ENCODE assay signal across 21 cellular contexts in the genomic region with DNA sequence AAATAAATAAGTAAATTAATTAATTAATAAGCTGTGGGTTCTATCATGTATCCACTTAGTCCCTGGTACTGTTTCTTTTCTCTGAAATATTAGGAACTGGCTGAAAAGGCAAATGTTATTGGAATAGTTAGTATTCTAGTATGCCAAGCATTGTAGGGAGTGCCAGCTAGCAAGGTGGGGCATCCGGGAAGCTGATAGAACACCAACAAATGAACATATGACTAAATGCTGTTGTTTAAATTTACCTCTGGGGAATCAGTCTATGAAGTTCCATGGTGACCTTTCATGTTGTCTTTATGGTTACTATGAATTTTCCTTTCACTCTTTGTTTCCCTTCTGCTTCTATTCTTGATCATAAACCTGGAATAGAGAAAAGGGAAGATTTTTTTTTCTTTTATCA. TPM values are rescaled to one million over a fixed set of nuclear protein-coding genes. Genes with fewer than 3 reads are reported as not detected.
DNase-seq lines count a peak whose midpoint lies in the region; ATAC-seq, FAIRE-seq and TF ChIP-seq lines count a peak whose summit lies in the region.
"Had no signal": no experiment of that assay in that cellular context is flagged by ENCODE, and none has a peak within 500 bp of the region (broad histone marks: within the 10 kb centered on the region; RNA-seq: fewer than 3 reads in every experiment).

No MANE protein-coding gene starts in this region.

- H3K4me1 Mint-ChIP-seq in Calu3 (ENCODE audit: low read depth, unreplicated experiment) (peaks cover 12% of the 10 kb centered on the region), MCF 10A (ENCODE audit: insufficient read depth, unreplicated experiment) (peaks cover 12% of the 10 kb centered on the region)
- H3K4me1 Mint-ChIP-seq: activated CD8-positive, alpha-beta memory T cell treated with anti-CD3 and anti-CD28 coated beads, Interleukin-2, amount 10 ng/mL, durations not matched to agents 7 days and 5 days; activated T-helper 17 cell treated with anti-CD3 and anti-CD28 coated beads, Interleukin-2, amount 50 U/mL, for 72 hours had no signal

- in situ Hi-C loops in KBM-7 (cut with MboI; ENCODE audit: low pct_unique_long_range_greater_than_20kb, low sequenced_read_pairs), result no loop called here

- no peaks in the 10 kb centered on the region for H3K9me3 Mint-ChIP-seq in Calu3 (ENCODE audit: low read depth, unreplicated experiment)
- H3K9me3 Mint-ChIP-seq in MCF 10A (ENCODE audit: unreplicated experiment), result peaks cover 8% of the 10 kb centered on the region
- H3K9me3 Mint-ChIP-seq: activated T-helper 17 cell treated with anti-CD3 and anti-CD28 coated beads, Interleukin-2, amount 50 U/mL, for 72 hours; CD8-positive, alpha-beta T cell; neural progenitor cell had no signal

- BruUV-seq in Calu3 (replicated peaks; lab: Mats Ljungman, UMichigan) (no TSS peak), MCF 10A (replicated peaks; lab: Mats Ljungman, UMichigan) (no TSS peak)

- FAIRE-seq in frontal cortex (lab: Jason Lieb, UNC), result no peak
- FAIRE-seq: K562 had no signal

- POLR2A ChIA-PET in MCF 10A (lab: Yijun Ruan, JAX), result interaction anchor here (0.7 to 2.0 kb wide), 12 partner anchors 10 to 157 kb away, joined by 3 to 9 read pairs (median 4); a partner anchor contains a TSS

- CTCF ChIA-PET in Calu3 (lab: Charles Lee), result no interaction called here
- CTCF ChIA-PET in MCF 10A (lab: Yijun Ruan, JAX), result no interaction called here

- H3K27ac Mint-ChIP-seq in Calu3 (ENCODE audit: unreplicated experiment) (peak overlapping the region; percentile 27), MCF 10A (ENCODE audit: low read depth, unreplicated experiment) (peak overlapping the region; percentile 82)
- H3K27ac Mint-ChIP-seq: activated CD8-positive, alpha-beta memory T cell treated with anti-CD3 and anti-CD28 coated beads, Interleukin-2, amount 10 ng/mL, durations not matched to agents 7 days and 5 days; activated T-helper 17 cell treated with anti-CD3 and anti-CD28 coated beads, Interleukin-2, amount 50 U/mL, for 72 hours; CD8-positive, alpha-beta T cell; neural progenitor cell had no signal

- H3K4me3 Mint-ChIP-seq in Calu3 (ENCODE audit: low read depth, unreplicated experiment), result no peak overlapping the region
- H3K4me3 Mint-ChIP-seq in MCF 10A (ENCODE audit: unreplicated experiment), result peak overlapping the region; percentile 35
- H3K4me3 Mint-ChIP-seq: activated CD8-positive, alpha-beta memory T cell treated with anti-CD3 and anti-CD28 coated beads, Interleukin-2, amount 10 ng/mL, durations not matched to agents 7 days and 5 days; activated T-helper 17 cell treated with anti-CD3 and anti-CD28 coated beads, Interleukin-2, amount 50 U/mL, for 72 hours; CD8-positive, alpha-beta T cell; neural progenitor cell had no signal

- DNase-seq in Calu3 (peak; percentile 17), MCF 10A (ENCODE audit: unreplicated experiment) (peak; percentile 57), omental fat pad (ENCODE audit: low spot score) (no peak), frontal cortex (ENCODE audit: low spot score in 2 of 2) (no peak), NAMALWA (ENCODE audit: low spot score) (no peak), NCI-H345 treated with DMSO at 0.1 percent for 48 hours (lab: John Stamatoyannopoulos, UW; ENCODE audit: unreplicated experiment) (no peak), KBM-7 (no peak)
- DNase-seq: activated CD4-positive, alpha-beta T cell treated with anti-CD3 and anti-CD28 coated beads for 1 hour; activated CD8-positive, alpha-beta memory T cell treated with anti-CD3 and anti-CD28 coated beads, Interleukin-2, amount 10 ng/mL, durations not matched to agents 7 days and 5 days; CD8-positive, alpha-beta T cell; effector CD4-positive, alpha-beta T cell; kidney glomerular epithelial cell; midbrain; NCI-H1092 treated with DMSO at 0.1 percent for 48 hours; NCI-H526; stimulated activated naive CD4-positive, alpha-beta T cell; upper lobe of left lung had no signal

- H3K27me3 Mint-ChIP-seq in Calu3 (ENCODE audit: unreplicated experiment) (no peaks in the 10 kb centered on the region), MCF 10A (ENCODE audit: insufficient read depth, unreplicated experiment) (no peaks in the 10 kb centered on the region)
- H3K27me3 Mint-ChIP-seq: activated CD8-positive, alpha-beta memory T cell treated with anti-CD3 and anti-CD28 coated beads, Interleukin-2, amount 10 ng/mL, durations not matched to agents 7 days and 5 days; activated T-helper 17 cell treated with anti-CD3 and anti-CD28 coated beads, Interleukin-2, amount 50 U/mL, for 72 hours had no signal

- H3K36me3 Mint-ChIP-seq in Calu3 (ENCODE audit: insufficient read depth, unreplicated experiment), result no peaks in the 10 kb centered on the region
- H3K36me3 Mint-ChIP-seq in MCF 10A (ENCODE audit: insufficient read depth, unreplicated experiment), result peaks cover 14% of the 10 kb centered on the region
- H3K36me3 Mint-ChIP-seq: CD8-positive, alpha-beta T cell had no signal

- ATAC-seq in HG03342 (IDR thresholded peaks at IDR 0.05; ENCODE audit: unreplicated experiment) (peak; percentile 22), omental fat pad (ENCODE audit: low FRiP score) (peak; percentile 68)
- ATAC-seq: activated CD8-positive, alpha-beta memory T cell treated with anti-CD3 and anti-CD28 coated beads, Interleukin-2, amount 10 ng/mL, durations not matched to agents 7 days and 5 days; activated T-helper 17 cell treated with anti-CD3 and anti-CD28 coated beads, Interleukin-2, amount 50 U/mL, for 72 hours; CD8-positive, alpha-beta T cell; K562 had no signal

- intact Hi-C loops in Calu3 (cut with micrococcal nuclease; ENCODE audit: unreplicated experiment) (loop anchor here (1.0 to 10.0 kb wide), 3 partner anchors 9 to 105 kb away; no protein-coding TSS in a partner anchor), MCF 10A (cut with micrococcal nuclease) (no loop called here)

- TF ChIP-seq CTCF in Calu3 (IDR thresholded peaks at IDR 0.05; ENCODE audit: unreplicated experiment), result no peak
- no peak for TF ChIP-seq CTCF in MCF 10A (IDR thresholded peaks at IDR 0.05; ENCODE audit: unreplicated experiment)
- no peak for TF ChIP-seq CTCF in omental fat pad (IDR thresholded peaks at IDR 0.05)

RNA-seq across cellular contexts. Expression of a gene that starts 32.7 kb away (rescaled TPM):
- total RNA-seq in Calu3 (2022) (4.9 and 5.4 TPM in 2 replicates), MCF 10A (2022) (6.6 and 6.7 TPM in 2 replicates), omental fat pad (10 to 100 TPM in 1 of 4 donors, 1 to 10 TPM in 3; 2.5 to 10.2 (median 6.2) TPM), frontal cortex (6.9 TPM)

Comparison
In these comparisons a context has a peak if more than half of its experiments do, and no peak if none do; other contexts are left out.
1. DNase-seq: peak in Calu3 (single experiment) and MCF 10A (single experiment); none in omental fat pad (single experiment), frontal cortex (0 of 2), NAMALWA (single experiment), NCI-H345 treated with DMSO at 0.1 percent for 48 hours (single experiment) and KBM-7 (single experiment).